In genomic region chr7:27640914-27641570, GRCh38 we compare ENCODE assay signal across 10 cellular contexts. TPM values are rescaled to one million over a fixed set of nuclear protein-coding genes. Genes with fewer than 3 reads are reported as not detected.
DNase-seq lines count a peak whose midpoint lies in the region; ATAC-seq and TF ChIP-seq lines count a peak whose summit lies in the region.
"Had no signal": no experiment of that assay in that cellular context is flagged by ENCODE, and none has a peak within 500 bp of the region (broad histone marks: within the 10 kb centered on the region; RNA-seq: fewer than 3 reads in every experiment).

No MANE protein-coding gene starts in this region.

- in situ Hi-C loops in Panc1 (cut with HindIII; ENCODE audit: low pct_unique_long_range_greater_than_20kb, low sequenced_read_pairs), result no loop called here

- H3K9me3 ChIP-seq in Panc1 (ENCODE audit: control insufficient read depth, insufficient read depth, low read depth, low read length), result no peaks in the 10 kb centered on the region

- H3K4me1 ChIP-seq in Panc1 (ENCODE audit: control insufficient read depth, insufficient read depth, low read length), result peaks cover 16% of the 10 kb centered on the region

- H3K9me3 Mint-ChIP-seq in CD14-positive monocyte, result peaks cover 0 to 5% (median 0%) of the 10 kb centered on the region in 7 donors

- no peak overlapping the region for H3K4me3 ChIP-seq in Panc1 (ENCODE audit: low read depth in 2 of 2, low read length in 2 of 2)

- TF ChIP-seq CTCF in Panc1 (IDR thresholded peaks at IDR 0.05), result no peak
- TF ChIP-seq CTCF in CD14-positive monocyte (IDR thresholded peaks at IDR 0.05), result no peak

- H3K36me3 ChIP-seq in Panc1 (ENCODE audit: control insufficient read depth, insufficient read depth, low read length), result no peaks in the 10 kb centered on the region

- DNase-seq in Panc1 (ENCODE audit: low read depth, low spot score) (no peak), fibroblast of peridontal ligament (ENCODE audit: extremely low read depth) (peak; percentile 83), pulmonary artery endothelial cell (ENCODE audit: low read depth, low spot score) (peak; percentile 82), CD14-positive monocyte (ENCODE audit: low spot score) (no peak), amygdala (lab: John Stamatoyannopoulos, UW) (no peak), NCI-H446 (lab: John Stamatoyannopoulos, UW) (no peak)
- no peak for DNase-seq in NK-92 treated with Interleukin-12 subunit alpha and Interleukin-12 subunit beta, amount 100 ng/mL, for 24 hours (lab: John Stamatoyannopoulos, UW)
- DNase-seq: activated CD4-positive, CD25-positive, alpha-beta regulatory T cell; GDM1 had no signal

- CTCF ChIA-PET in Panc1 (lab: Charles Lee), result interaction anchor here (1.2 kb wide), 1 partner anchor 10 kb away, joined by 4 read pairs; no protein-coding TSS in a partner anchor

- BruUV-seq in Panc1 (replicated peaks; lab: Mats Ljungman, UMichigan), result no TSS peak

- H3K36me3 Mint-ChIP-seq in CD14-positive monocyte, result peaks cover 4 to 5% of the 10 kb centered on the region in 2 donors

- no peaks in the 10 kb centered on the region for H3K27me3 Mint-ChIP-seq in CD14-positive monocyte (ENCODE audit: low read depth in 3 of 3)

- POLR2A ChIA-PET in Panc1 (lab: Charles Lee), result interaction anchor here (0.6 kb wide), 2 partner anchors 36 to 1634 kb away, joined by 3 to 4 read pairs; no protein-coding TSS in a partner anchor

- ATAC-seq in GM18511 (IDR thresholded peaks at IDR 0.05; ENCODE audit: unreplicated experiment) (peak; percentile 46), Panc1 (peak; percentile 71)

- H3K27ac ChIP-seq in Panc1 (ENCODE audit: low read length), result peak overlapping the region; percentile 53; the same call in 1 of the 2 replicates

- H3K4me1 Mint-ChIP-seq in CD14-positive monocyte, result peaks cover 3% of the 10 kb centered on the region

- no peak overlapping the region for H3K27ac Mint-ChIP-seq in CD14-positive monocyte

- intact Hi-C loops in Panc1 (cut with micrococcal nuclease; ENCODE audit: unreplicated experiment) (no loop called here), CD14-positive monocyte (cut with micrococcal nuclease) (no loop called here)

- H3K4me3 Mint-ChIP-seq in CD14-positive monocyte, result no peak overlapping the region

- no peaks in the 10 kb centered on the region for H3K27me3 ChIP-seq in Panc1 (ENCODE audit: control insufficient read depth, insufficient read depth, low read length)

RNA-seq across cellular contexts. Expression of gene HIBADH, which starts 21.6 kb away (rescaled TPM):
- total RNA-seq in Panc1 (2021; ENCODE audit: unreplicated experiment) (31.2 TPM), pulmonary artery endothelial cell (41.9 and 43.6 TPM in 2 replicates)
- 34.4 TPM for polyA plus RNA-seq in Panc1 (2012; ENCODE audit: insufficient read length)
- 10 to 100 TPM; 26.5 to 29.1 TPM for polyA plus RNA-seq in CD14-positive monocyte

Comparison
In these comparisons a context has a peak if more than half of its experiments do, and no peak if none do; other contexts are left out.
1. DNase-seq: peak in fibroblast of peridontal ligament (single experiment) and pulmonary artery endothelial cell (single experiment); none in Panc1 (single experiment), CD14-positive monocyte (single experiment), amygdala (0 of 56), NCI-H446 (0 of 2) and NK-92 treated with Interleukin-12 subunit alpha and Interleukin-12 subunit beta, amount 100 ng/mL, for 24 hours (single experiment).